In the genomic region with DNA sequence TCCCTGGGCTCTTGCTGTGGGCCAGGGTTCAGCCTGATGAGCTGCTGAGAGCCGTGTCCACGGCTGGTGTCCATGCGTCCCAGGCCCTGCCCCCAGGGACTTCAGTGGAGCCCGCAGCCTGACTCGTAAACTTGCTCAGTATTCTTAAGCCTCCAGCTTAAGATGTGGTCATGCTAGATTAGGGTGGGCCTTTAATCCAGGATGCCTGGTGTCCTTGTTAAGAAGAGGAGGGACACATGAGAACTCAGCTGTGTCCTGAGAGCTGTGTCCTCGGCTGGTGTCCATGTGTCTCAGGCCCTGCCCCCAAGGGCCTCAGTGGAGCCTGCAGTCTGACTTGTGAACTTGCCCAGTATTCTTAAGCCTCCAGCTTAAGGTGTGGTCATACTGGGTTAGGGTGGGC, we compare ENCODE assay signal across 19 cellular contexts.
"Had no signal": no experiment of that assay in that cellular context is flagged by ENCODE, and none has a peak within 500 bp of the region (broad histone marks: within the 10 kb centered on the region; RNA-seq: fewer than 3 reads in every experiment).

No MANE protein-coding gene starts in this region.

- H3K4me3 ChIP-seq: dorsolateral prefrontal cortex, esophagus muscularis mucosa, gastroesophageal sphincter, testis, tibial nerve, upper lobe of right lung, vagina had no signal

- H3K4me1 ChIP-seq: upper lobe of right lung had no signal

- H3K27me3 ChIP-seq: dorsolateral prefrontal cortex, esophagus muscularis mucosa, gastroesophageal sphincter, neutrophil, testis, tibial nerve, upper lobe of right lung, vagina had no signal

- H3K36me3 Mint-ChIP-seq: naive thymus-derived CD4-positive, alpha-beta T cell; stimulated activated memory B cell treated with anti-CD40 and anti-IgM and Interleukin-4, amounts not matched to agents 10 μg/mL and 1 μg/mL and 100 μg/mL, for 72 hours had no signal

- H3K27ac ChIP-seq: epithelial cell of prostate, esophagus muscularis mucosa, gastroesophageal sphincter, neutrophil, testis, tibial nerve, upper lobe of right lung, vagina had no signal

- ATAC-seq: gastroesophageal sphincter; naive thymus-derived CD4-positive, alpha-beta T cell; stimulated activated memory B cell treated with anti-CD40 and anti-IgM and Interleukin-4, amounts not matched to agents 10 μg/mL and 1 μg/mL and 100 μg/mL, for 72 hours; upper lobe of right lung had no signal

- H3K27me3 Mint-ChIP-seq: stimulated activated memory B cell treated with anti-CD40 and anti-IgM and Interleukin-4, amounts not matched to agents 10 μg/mL and 1 μg/mL and 100 μg/mL, for 72 hours; stimulated activated naive CD8-positive, alpha-beta T cell treated with anti-CD3 and anti-CD28 coated beads, Interleukin-15, Interleukin-2, amounts not matched to agents 100 ng/mL and 50 ng/mL, for 24 hours had no signal

- H3K9me3 Mint-ChIP-seq: nephron progenitor cell; stimulated activated naive CD8-positive, alpha-beta T cell treated with anti-CD3 and anti-CD28 coated beads, Interleukin-15, Interleukin-2, amounts not matched to agents 100 ng/mL and 50 ng/mL, for 24 hours had no signal

- H3K4me3 Mint-ChIP-seq: naive thymus-derived CD4-positive, alpha-beta T cell; nephron progenitor cell; stimulated activated memory B cell treated with anti-CD40 and anti-IgM and Interleukin-4, amounts not matched to agents 10 μg/mL and 1 μg/mL and 100 μg/mL, for 72 hours; stimulated activated naive CD8-positive, alpha-beta T cell treated with anti-CD3 and anti-CD28 coated beads, Interleukin-15, Interleukin-2, amounts not matched to agents 100 ng/mL and 50 ng/mL, for 24 hours had no signal

- H3K4me1 Mint-ChIP-seq: naive thymus-derived CD4-positive, alpha-beta T cell; stimulated activated memory B cell treated with anti-CD40 and anti-IgM and Interleukin-4, amounts not matched to agents 10 μg/mL and 1 μg/mL and 100 μg/mL, for 72 hours had no signal

- H3K36me3 ChIP-seq: neutrophil, upper lobe of right lung had no signal

- H3K27ac Mint-ChIP-seq: stimulated activated memory B cell treated with anti-CD40 and anti-IgM and Interleukin-4, amounts not matched to agents 10 μg/mL and 1 μg/mL and 100 μg/mL, for 72 hours; stimulated activated naive CD8-positive, alpha-beta T cell treated with anti-CD3 and anti-CD28 coated beads, Interleukin-15, Interleukin-2, amounts not matched to agents 100 ng/mL and 50 ng/mL, for 24 hours had no signal

- DNase-seq: cortex of kidney; effector memory CD4-positive, alpha-beta T cell; glutamatergic neuron; mammary epithelial cell; naive thymus-derived CD4-positive, alpha-beta T cell; nephron progenitor cell; stimulated activated CD4-positive, alpha-beta T cell treated with anti-CD3 and anti-CD28 coated beads, Interleukin-4, amount 100 ng/mL, for 1 hour; stimulated activated CD8-positive, alpha-beta memory T cell treated with anti-CD3 and anti-CD28 coated beads, Interleukin-4, amount 100 ng/mL, for 48 hours; testis; upper lobe of right lung had no signal

- H3K9me3 ChIP-seq: esophagus muscularis mucosa, gastroesophageal sphincter, neutrophil, testis, tibial nerve, upper lobe of right lung, vagina had no signal
